ENCODE assay signal across 6 cellular contexts in genomic region chr16:15130943-15131700, GRCh38. TPM values are rescaled to one million over a fixed set of nuclear protein-coding genes. Genes with fewer than 3 reads are reported as not detected.
DNase-seq lines count a peak whose midpoint lies in the region; ATAC-seq and TF ChIP-seq lines count a peak whose summit lies in the region.
"Not testable (repeated sequence)": the region's sequence is repeated elsewhere in the genome, so short reads cannot be mapped to it uniquely, and the experiment has no call there.

No MANE protein-coding gene starts in this region.

- POLR2A ChIA-PET in MCF 10A (lab: Yijun Ruan, JAX) = not testable (repeated sequence)

- H3K4me1 Mint-ChIP-seq in activated CD4-positive, alpha-beta T cell treated with anti-CD3 and anti-CD28 coated beads, Interleukin-2, amount 10 ng/mL, durations not matched to agents 24 days and 14 days; MCF 10A (ENCODE audit: insufficient read depth, unreplicated experiment); stimulated activated naive B cell treated with anti-CD40 and anti-IgM and Interleukin-4, amounts not matched to agents 10 μg/mL and 1 μg/mL and 100 μg/mL, for 72 hours: not testable (repeated sequence)

- H3K9me3 Mint-ChIP-seq in activated CD4-positive, alpha-beta T cell treated with anti-CD3 and anti-CD28 coated beads, Interleukin-2, amount 10 ng/mL, durations not matched to agents 24 days and 14 days; MCF 10A (ENCODE audit: unreplicated experiment); stimulated activated naive B cell treated with anti-CD40 and anti-IgM and Interleukin-4, amounts not matched to agents 10 μg/mL and 1 μg/mL and 100 μg/mL, for 72 hours: not testable (repeated sequence)

- intact Hi-C loops in activated CD4-positive, alpha-beta T cell treated with anti-CD3 and anti-CD28 coated beads, Interleukin-2, amount 10 ng/mL, durations not matched to agents 24 days and 14 days (cut with micrococcal nuclease); MCF 10A (cut with micrococcal nuclease); upper lobe of right lung (cut with DNase I): not testable (repeated sequence)

- not testable (repeated sequence) for ATAC-seq in stimulated activated naive B cell treated with anti-CD40 and anti-IgM and Interleukin-4, amounts not matched to agents 10 μg/mL and 1 μg/mL and 100 μg/mL, for 72 hours (replicated peaks); upper lobe of right lung

- H3K9me3 ChIP-seq in upper lobe of right lung = not testable (repeated sequence)

- not testable (repeated sequence) for H3K4me3 ChIP-seq in upper lobe of right lung

- DNase-seq in activated CD4-positive, alpha-beta T cell treated with anti-CD3 and anti-CD28 coated beads, Interleukin-2, amount 10 ng/mL, durations not matched to agents 24 days and 14 days = peak; percentile 32
- DNase-seq in MCF 10A (ENCODE audit: unreplicated experiment); stimulated activated naive B cell treated with anti-CD40 and anti-IgM and Interleukin-4, amounts not matched to agents 10 μg/mL and 1 μg/mL and 100 μg/mL, for 72 hours: not testable (repeated sequence)
- peak; percentile 1 for DNase-seq in islet precursor cell
- DNase-seq in mesenteric fat pad (ENCODE audit: low spot score) = peak; percentile 39
- DNase-seq in upper lobe of right lung = peak; percentile 13

- not testable (repeated sequence) for H3K27me3 Mint-ChIP-seq in activated CD4-positive, alpha-beta T cell treated with anti-CD3 and anti-CD28 coated beads, Interleukin-2, amount 10 ng/mL, durations not matched to agents 24 days and 14 days; MCF 10A (ENCODE audit: insufficient read depth, unreplicated experiment); stimulated activated naive B cell treated with anti-CD40 and anti-IgM and Interleukin-4, amounts not matched to agents 10 μg/mL and 1 μg/mL and 100 μg/mL, for 72 hours

- H3K4me1 ChIP-seq in upper lobe of right lung = not testable (repeated sequence)

- H3K36me3 Mint-ChIP-seq in activated CD4-positive, alpha-beta T cell treated with anti-CD3 and anti-CD28 coated beads, Interleukin-2, amount 10 ng/mL, durations not matched to agents 24 days and 14 days (ENCODE audit: low read depth); stimulated activated naive B cell treated with anti-CD40 and anti-IgM and Interleukin-4, amounts not matched to agents 10 μg/mL and 1 μg/mL and 100 μg/mL, for 72 hours: not testable (repeated sequence)
- peaks cover 13% of the 10 kb centered on the region for H3K36me3 Mint-ChIP-seq in MCF 10A (ENCODE audit: insufficient read depth, unreplicated experiment)

- H3K27ac ChIP-seq in upper lobe of right lung = not testable (repeated sequence)

- not testable (repeated sequence) for H3K27ac Mint-ChIP-seq in activated CD4-positive, alpha-beta T cell treated with anti-CD3 and anti-CD28 coated beads, Interleukin-2, amount 10 ng/mL, durations not matched to agents 24 days and 14 days; MCF 10A (ENCODE audit: low read depth, unreplicated experiment)
- H3K27ac Mint-ChIP-seq in stimulated activated naive B cell treated with anti-CD40 and anti-IgM and Interleukin-4, amounts not matched to agents 10 μg/mL and 1 μg/mL and 100 μg/mL, for 72 hours = peak overlapping the region; percentile 14

- BruUV-seq in MCF 10A (replicated peaks; lab: Mats Ljungman, UMichigan) = TSS peak; percentile 4

- TF ChIP-seq CTCF in MCF 10A (IDR thresholded peaks at IDR 0.05; ENCODE audit: unreplicated experiment); upper lobe of right lung (IDR thresholded peaks at IDR 0.05): not testable (repeated sequence)

- H3K27me3 ChIP-seq in upper lobe of right lung = not testable (repeated sequence)

- CTCF ChIA-PET in MCF 10A (lab: Yijun Ruan, JAX) = not testable (repeated sequence)

- H3K4me3 Mint-ChIP-seq in activated CD4-positive, alpha-beta T cell treated with anti-CD3 and anti-CD28 coated beads, Interleukin-2, amount 10 ng/mL, durations not matched to agents 24 days and 14 days; MCF 10A (ENCODE audit: unreplicated experiment); stimulated activated naive B cell treated with anti-CD40 and anti-IgM and Interleukin-4, amounts not matched to agents 10 μg/mL and 1 μg/mL and 100 μg/mL, for 72 hours: not testable (repeated sequence)

- H3K36me3 ChIP-seq in upper lobe of right lung = not testable (repeated sequence)

RNA-seq across cellular contexts. Expression of gene RRN3, which starts 37.0 kb away (rescaled TPM):
- total RNA-seq in activated CD4-positive, alpha-beta T cell treated with anti-CD3 and anti-CD28 coated beads, Interleukin-2, amount 10 ng/mL, durations not matched to agents 24 days and 14 days = 34.1 and 38.4 TPM in 2 replicates
- total RNA-seq in MCF 10A (2022) (38.8 and 39.7 TPM in 2 replicates), mesenteric fat pad (44.9 TPM), upper lobe of right lung (27.6 TPM)
